ENCODE assay signal across 9 cellular contexts in the genomic region with DNA sequence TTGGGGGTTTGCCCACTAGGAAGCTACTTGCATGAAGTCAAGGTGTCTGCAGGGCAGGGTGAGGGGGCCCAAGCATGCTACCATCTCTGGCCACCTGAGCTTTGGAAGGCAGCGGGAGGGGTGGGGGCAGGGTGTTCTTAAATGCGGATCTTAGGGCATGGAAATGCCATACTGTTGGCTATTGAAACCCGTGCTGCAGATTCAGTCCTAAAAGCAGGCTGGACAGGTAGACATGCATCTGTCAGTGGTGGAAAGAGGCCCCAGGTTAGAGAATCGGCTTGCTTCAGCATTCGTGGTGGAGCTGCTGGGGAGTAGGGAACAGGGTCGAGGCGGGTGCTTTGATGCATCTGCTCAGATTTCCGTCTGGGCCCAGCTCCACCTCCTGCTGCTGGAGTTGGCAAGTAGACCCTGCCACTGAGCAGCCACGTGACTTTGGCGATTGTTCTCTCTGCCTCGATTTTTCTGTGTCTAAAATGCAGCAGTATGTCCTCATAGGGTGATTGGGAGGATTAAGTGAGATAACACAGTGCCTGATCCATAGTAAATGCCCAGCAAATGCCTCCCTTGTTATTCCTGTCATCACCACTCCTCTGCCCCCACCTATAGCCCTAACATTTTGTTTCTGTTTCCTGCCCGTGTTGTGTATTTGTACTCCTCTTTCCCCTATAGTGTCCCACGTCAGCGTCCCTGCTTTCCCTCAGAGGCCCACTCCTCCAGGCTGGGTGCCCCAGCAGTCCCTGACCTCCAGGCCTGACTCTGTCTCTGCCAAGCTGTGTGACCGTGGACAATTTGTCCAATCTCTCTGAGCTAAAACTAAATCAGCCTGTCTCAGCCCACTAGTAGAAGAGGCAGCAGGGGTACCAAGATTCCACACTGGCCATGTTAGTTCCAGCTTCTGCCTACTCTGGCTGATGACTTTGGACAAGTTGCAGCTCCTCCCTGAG. TPM values are rescaled to one million over a fixed set of nuclear protein-coding genes. Genes with fewer than 3 reads are reported as not detected.
DNase-seq lines count a peak whose midpoint lies in the region; ATAC-seq and TF ChIP-seq lines count a peak whose summit lies in the region.
"Had no signal": no experiment of that assay in that cellular context is flagged by ENCODE, and none has a peak within 500 bp of the region (broad histone marks: within the 10 kb centered on the region; RNA-seq: fewer than 3 reads in every experiment).

No MANE protein-coding gene starts in this region.

- peak overlapping the region; percentile 36 to 83 (median 58) for H3K9ac ChIP-seq in skeletal muscle tissue (ENCODE audit: low read depth in 1 of 3, low read length in 3 of 3)

- intact Hi-C loops in left ventricle myocardium inferior (cut with micrococcal nuclease): no loop called here

- no peak for ATAC-seq in GM21786 (IDR thresholded peaks at IDR 0.05; ENCODE audit: unreplicated experiment)
- no peak for ATAC-seq in GM18520 (IDR thresholded peaks at IDR 0.05; ENCODE audit: unreplicated experiment)
- ATAC-seq in HG02678 (IDR thresholded peaks at IDR 0.05; ENCODE audit: unreplicated experiment): no peak

- TF ChIP-seq CTCF in left ventricle myocardium inferior (IDR thresholded peaks at IDR 0.05; ENCODE audit: borderline replicate concordance): no peak

- peak overlapping the region; percentile 76 for H3K27ac ChIP-seq in angular gyrus (ENCODE audit: low read depth, low read length)
- H3K27ac ChIP-seq in left ventricle myocardium inferior (replicated peaks): peak overlapping the region; percentile 65
- H3K27ac ChIP-seq in skeletal muscle tissue (ENCODE audit: low read depth, low read length): peak overlapping the region; percentile 83

- H3K27me3 ChIP-seq in left ventricle myocardium inferior (ENCODE audit: low read depth) (no peaks in the 10 kb centered on the region), skeletal muscle tissue (ENCODE audit: control insufficient read depth in 3 of 3, insufficient read depth in 3 of 3, low read length in 3 of 3) (no peaks in the 10 kb centered on the region)

- TF ChIP-seq EP300 in Ishikawa (IDR thresholded peaks at IDR 0.05; ENCODE audit: borderline replicate concordance): no peak

- H3K9me3 ChIP-seq in left ventricle myocardium inferior (replicated peaks) (no peaks in the 10 kb centered on the region), skeletal muscle tissue (ENCODE audit: control insufficient read depth in 3 of 3, low read length in 3 of 3) (no peaks in the 10 kb centered on the region)

- H3K36me3 ChIP-seq in left ventricle myocardium inferior (no peaks in the 10 kb centered on the region), skeletal muscle tissue (ENCODE audit: control insufficient read depth in 3 of 3, insufficient read depth in 3 of 3, low read length in 3 of 3) (no peaks in the 10 kb centered on the region)

- H3K4me3 ChIP-seq in left ventricle myocardium inferior: no peak overlapping the region
- H3K4me3 ChIP-seq in skeletal muscle tissue (ENCODE audit: low read length in 3 of 3): peak overlapping the region; percentile 38 to 65 (median 64)

- peaks cover 95% of the 10 kb centered on the region for H3K4me1 ChIP-seq in left ventricle myocardium inferior
- H3K4me1 ChIP-seq in skeletal muscle tissue (ENCODE audit: control insufficient read depth in 3 of 3, insufficient read depth in 3 of 3, low read length in 3 of 3): peaks cover 88 to 99% (median 91%) of the 10 kb centered on the region in 3 donors

- TF ChIP-seq RAD21 in Ishikawa (IDR thresholded peaks at IDR 0.05; ENCODE audit: low read depth): no peak

- peak; percentile 45 for DNase-seq in left ventricle myocardium inferior
- no peak for DNase-seq in effector CD4-positive, alpha-beta T cell
- DNase-seq: activated naive CD4-positive, alpha-beta T cell treated with anti-CD3 and anti-CD28 coated beads, Interleukin-2, amount 50 U/mL, for 16 hours had no signal

TF ChIP-seq in Ishikawa, 13 proteins besides CTCF, POLR2A, EP300 and RAD21:
- TF ChIP-seq FOXM1 (IDR thresholded peaks at IDR 0.05; ENCODE audit: borderline replicate concordance, low read depth): no peak
- no peak for TF ChIP-seq TEAD4 (IDR thresholded peaks at IDR 0.05)
- TF ChIP-seq YY1 (IDR thresholded peaks at IDR 0.05; ENCODE audit: low read depth): no peak
- TF ChIP-seq REST (IDR thresholded peaks at IDR 0.05; ENCODE audit: low read depth): no peak
- TF ChIP-seq USF1 (IDR thresholded peaks at IDR 0.05): peak; percentile 82
- no peak for TF ChIP-seq CREB1 (IDR thresholded peaks at IDR 0.05; ENCODE audit: low read depth)

RNA-seq across cellular contexts. Expression of gene PPP1R37, which starts 5.8 kb away (rescaled TPM):
- total RNA-seq in left ventricle myocardium inferior (15.9 TPM), skeletal muscle tissue (16.2 TPM)

RNA-seq across cellular contexts. Expression of gene GEMIN7, which starts 19.7 kb away (rescaled TPM):
- total RNA-seq in left ventricle myocardium inferior (15.9 TPM), skeletal muscle tissue (16.7 TPM)

RNA-seq across cellular contexts. Expression of gene ZNF296, which starts 22.5 kb away (rescaled TPM):
- total RNA-seq in left ventricle myocardium inferior (not detected), skeletal muscle tissue (not detected)

RNA-seq across cellular contexts. Expression of gene CLASRP, which starts 59.9 kb away (rescaled TPM):
- total RNA-seq in left ventricle myocardium inferior: 31.3 TPM
- total RNA-seq in skeletal muscle tissue: 7.8 TPM
